Comparison of ENCODE assay signal across 8 cellular contexts in genomic region chr5:150758534-150759333, GRCh38. TPM values are rescaled to one million over a fixed set of nuclear protein-coding genes. Genes with fewer than 3 reads are reported as not detected.
DNase-seq lines count a peak whose midpoint lies in the region; ATAC-seq and TF ChIP-seq lines count a peak whose summit lies in the region.

TSS of gene DCTN4 (minus strand) at chr5:150759017. CDS start at chr5:150758993, 24 bp downstream.

- H3K79me2 ChIP-seq in KMS-11 (ENCODE audit: insufficient read depth, low read depth) = peaks cover 22% of the 10 kb centered on the region

- H3K9ac ChIP-seq in KMS-11 (peak within 1 kb of the TSS; percentile 53; the same call in 1 of the 2 replicates), mucosa of stomach (ENCODE audit: low read length) (peak within 1 kb of the TSS; percentile 92)

- no TSS peak for BruUV-seq in Panc1 (replicated peaks; lab: Mats Ljungman, UMichigan)

- H3K27me3 Mint-ChIP-seq in activated T-cell treated with anti-CD3 and anti-CD28 coated beads, Interleukin-2, amount 50 U/mL, for 4 hours (ENCODE audit: low read depth) = no peaks in the 10 kb centered on the region

- intact Hi-C loops in Panc1 (cut with micrococcal nuclease; ENCODE audit: unreplicated experiment) = no loop called here

- TF ChIP-seq CTCF in KMS-11 (conservative IDR thresholded peaks at IDR 0.05; ENCODE audit: low read depth, low read length) (peak; percentile 36; the same call in 1 of the 2 replicates), Panc1 (IDR thresholded peaks at IDR 0.05) (no peak)

- H3K36me3 Mint-ChIP-seq in activated T-cell treated with anti-CD3 and anti-CD28 coated beads, Interleukin-2, amount 50 U/mL, for 4 hours (ENCODE audit: insufficient read depth) = peaks cover 22% of the 10 kb centered on the region

- peak; percentile 88 for DNase-seq in DMS79 treated with DMSO at 0.1 percent for 48 hours (lab: John Stamatoyannopoulos, UW)
- DNase-seq in Panc1 (ENCODE audit: low read depth, low spot score) = peak; percentile 98
- DNase-seq in activated T-cell treated with anti-CD3 and anti-CD28 coated beads, Interleukin-2, amount 50 U/mL, for 4 hours = peak; percentile 91
- DNase-seq in stimulated activated CD8-positive, alpha-beta memory T cell treated with anti-CD3 and anti-CD28 coated beads, Interleukin-7, amount 100 ng/mL, for 1 hour (ENCODE audit: low read depth in 2 of 2) = peak; percentile 86 to 87

- peak within 1 kb of the TSS; percentile 77 for H3K4me2 ChIP-seq in KMS-11

- H3K4me1 ChIP-seq in KMS-11 (ENCODE audit: low read depth, poor library complexity, severe bottlenecking) (peaks cover 14% of the 10 kb centered on the region), Panc1 (ENCODE audit: control insufficient read depth, insufficient read depth, low read length) (peaks cover 12% of the 10 kb centered on the region), mucosa of stomach (ENCODE audit: control insufficient read depth, insufficient read depth, low read length) (peaks cover 26% of the 10 kb centered on the region)

- peak within 1 kb of the TSS; percentile 95 for H2AFZ ChIP-seq in KMS-11 (ENCODE audit: low read depth)

- H3K36me3 ChIP-seq in KMS-11 (ENCODE audit: insufficient read depth) = 0 out of 2 replicates have a peak, but pooled peaks cover 4% of the 10 kb centered on the region
- H3K36me3 ChIP-seq in Panc1 (ENCODE audit: control insufficient read depth, insufficient read depth, low read length) = peaks cover 22% of the 10 kb centered on the region
- no peaks in the 10 kb centered on the region for H3K36me3 ChIP-seq in mucosa of stomach (ENCODE audit: control insufficient read depth, insufficient read depth, low read length)

- H3K27me3 ChIP-seq in KMS-11 (ENCODE audit: insufficient read depth, low read depth) (no peaks in the 10 kb centered on the region), Panc1 (ENCODE audit: control insufficient read depth, insufficient read depth, low read length) (no peaks in the 10 kb centered on the region), mucosa of stomach (ENCODE audit: control insufficient read depth, insufficient read depth, low read length) (no peaks in the 10 kb centered on the region)

- ATAC-seq in GM21786 (IDR thresholded peaks at IDR 0.05; ENCODE audit: unreplicated experiment) = peak; percentile 96
- peak; percentile 97 for ATAC-seq in Panc1
- ATAC-seq in activated T-cell treated with anti-CD3 and anti-CD28 coated beads, Interleukin-2, amount 50 U/mL, for 4 hours = peak; percentile 96 to 97
- peak; percentile 94 for ATAC-seq in esophagus mucosa

- H3K27ac ChIP-seq in KMS-11 (peak within 1 kb of the TSS; percentile 82), Panc1 (ENCODE audit: low read length) (peak within 1 kb of the TSS; percentile 100)

- POLR2A ChIA-PET in Panc1 (lab: Charles Lee) = interaction anchor here (0.6 kb wide), 6 partner anchors 11 to 1414 kb away, joined by 3 to 6 read pairs (median 3); partner anchors contain the start of gene GRPEL2

- no peaks in the 10 kb centered on the region for H4K20me1 ChIP-seq in KMS-11 (ENCODE audit: insufficient read depth)

- CTCF ChIA-PET in Panc1 (lab: Charles Lee) = interaction anchor here (0.6 kb wide), 2 partner anchors 362 to 393 kb away, joined by 3 read pairs; no protein-coding TSS in a partner anchor

- no peak within 1 kb of the TSS for H3K4me3 Mint-ChIP-seq in activated T-cell treated with anti-CD3 and anti-CD28 coated beads, Interleukin-2, amount 50 U/mL, for 4 hours

- H3K4me1 Mint-ChIP-seq in activated T-cell treated with anti-CD3 and anti-CD28 coated beads, Interleukin-2, amount 50 U/mL, for 4 hours (ENCODE audit: low read depth) = peaks cover 36% of the 10 kb centered on the region

- no peaks in the 10 kb centered on the region for H3K9me3 Mint-ChIP-seq in activated T-cell treated with anti-CD3 and anti-CD28 coated beads, Interleukin-2, amount 50 U/mL, for 4 hours

- H3K9me3 ChIP-seq in Panc1 (ENCODE audit: control insufficient read depth, insufficient read depth, low read depth, low read length) (no peaks in the 10 kb centered on the region), mucosa of stomach (ENCODE audit: control insufficient read depth, low read length) (no peaks in the 10 kb centered on the region)

- in situ Hi-C loops in Panc1 (cut with HindIII; ENCODE audit: low pct_unique_long_range_greater_than_20kb, low sequenced_read_pairs) = no loop called here

- H3K4me3 ChIP-seq in KMS-11 (IDR thresholded peaks at IDR 0.05; ENCODE audit: insufficient read depth, low read depth, low read length) = no peak within 1 kb of the TSS
- peak within 1 kb of the TSS; percentile 66 to 89 for H3K4me3 ChIP-seq in Panc1 (ENCODE audit: low read depth in 2 of 2, low read length in 2 of 2)
- peak within 1 kb of the TSS; percentile 73 for H3K4me3 ChIP-seq in mucosa of stomach (ENCODE audit: low read length)

RNA-seq across cellular contexts. Expression of gene DCTN4, which starts in this region (rescaled TPM):
- total RNA-seq in Panc1 (2021; ENCODE audit: unreplicated experiment) (66.8 TPM), esophagus mucosa (49.4 TPM)
- polyA plus RNA-seq in Panc1 (2012; ENCODE audit: insufficient read length) = 33.5 TPM
- 10 to 100 TPM; 35.9 to 42.2 (median 38.6) TPM for total RNA-seq in activated T-cell treated with anti-CD3 and anti-CD28 coated beads, Interleukin-2, amount 50 U/mL, for 4 hours
